ENCODE assay signal across 14 cellular contexts in genomic region chr1:199079994-199080393, GRCh38.
DNase-seq lines count a peak whose midpoint lies in the region; FAIRE-seq and TF ChIP-seq lines count a peak whose summit lies in the region.
"Had no signal": no experiment of that assay in that cellular context is flagged by ENCODE, and none has a peak within 500 bp of the region (broad histone marks: within the 10 kb centered on the region; RNA-seq: fewer than 3 reads in every experiment).

No MANE protein-coding gene starts in this region.

- H3K36me3 ChIP-seq in KMS-11 (ENCODE audit: insufficient read depth) = no peaks in the 10 kb centered on the region
- H3K36me3 ChIP-seq in tibial artery = no peaks in the 10 kb centered on the region
- H3K36me3 ChIP-seq: HAP-1 had no signal

- no peaks in the 10 kb centered on the region for H3K79me2 ChIP-seq in KMS-11 (ENCODE audit: insufficient read depth, low read depth)

- peak overlapping the region; percentile 66; the same call in 1 of the 2 replicates for H3K27ac ChIP-seq in KMS-11
- H3K27ac ChIP-seq in dorsolateral prefrontal cortex = peak overlapping the region in 58 of 59 donors; percentile 18 to 99 (median 93)
- H3K27ac ChIP-seq in temporal lobe (ENCODE audit: low read depth, low read length) = peak overlapping the region; percentile 87
- H3K27ac ChIP-seq in tibial artery = no peak overlapping the region
- H3K27ac ChIP-seq: HL-60 had no signal

- TF ChIP-seq CTCF in KMS-11 (conservative IDR thresholded peaks at IDR 0.05; ENCODE audit: low read depth, low read length) (no peak), dorsolateral prefrontal cortex (IDR thresholded peaks at IDR 0.05 in 54 of 56, conservative IDR thresholded peaks at IDR 0.05 in 2 of 56; ENCODE audit: low read depth in 1 of 56, partially characterized antibody in 56 of 56) (no peak), tibial artery (IDR thresholded peaks at IDR 0.05) (no peak), CD14-positive monocyte (IDR thresholded peaks at IDR 0.05) (no peak)

- H4K20me1 ChIP-seq in KMS-11 (ENCODE audit: insufficient read depth) = no peaks in the 10 kb centered on the region

- no peak overlapping the region for H3K4me3 Mint-ChIP-seq in CD14-positive monocyte
- H3K4me3 Mint-ChIP-seq: CD8-positive, alpha-beta memory T cell had no signal

- peak overlapping the region; percentile 75 for H3K4me2 ChIP-seq in KMS-11

- H3K4me3 ChIP-seq in KMS-11 (IDR thresholded peaks at IDR 0.05; ENCODE audit: insufficient read depth, low read depth, low read length) (peak overlapping the region; percentile 63), dorsolateral prefrontal cortex (peak overlapping the region in 8 of 59 donors; percentile 4 to 50 (median 19)), tibial artery (no peak overlapping the region)
- H3K4me3 ChIP-seq: HAP-1 had no signal

- H3K4me1 ChIP-seq in KMS-11 (ENCODE audit: low read depth, poor library complexity, severe bottlenecking) = peaks cover 76% of the 10 kb centered on the region
- H3K4me1 ChIP-seq in tibial artery = no peaks in the 10 kb centered on the region
- H3K4me1 ChIP-seq: Caco-2, HAP-1 had no signal

- H3K4me1 Mint-ChIP-seq in CD14-positive monocyte = no peaks in the 10 kb centered on the region
- H3K4me1 Mint-ChIP-seq: CD8-positive, alpha-beta memory T cell had no signal

- no peak overlapping the region for H3K27ac Mint-ChIP-seq in CD14-positive monocyte
- H3K27ac Mint-ChIP-seq: CD8-positive, alpha-beta memory T cell had no signal

- no peaks in the 10 kb centered on the region for H3K9me3 ChIP-seq in tibial artery
- H3K9me3 ChIP-seq: Caco-2, HAP-1 had no signal

- DNase-seq in dorsolateral prefrontal cortex (no peak), DMS79 (lab: John Stamatoyannopoulos, UW) (no peak), tibial artery (no peak), CD14-positive monocyte (ENCODE audit: low spot score) (no peak)
- DNase-seq: Caco-2; CD8-positive, alpha-beta memory T cell; GF-D8 had no signal

- H3K27me3 Mint-ChIP-seq in CD14-positive monocyte (ENCODE audit: low read depth in 3 of 3) = no peaks in the 10 kb centered on the region
- H3K27me3 Mint-ChIP-seq: CD8-positive, alpha-beta memory T cell had no signal

- H3K27me3 ChIP-seq in KMS-11 (ENCODE audit: insufficient read depth, low read depth) (no peaks in the 10 kb centered on the region), dorsolateral prefrontal cortex (no peaks in the 10 kb centered on the region), tibial artery (no peaks in the 10 kb centered on the region)

- peaks cover 0 to 2% of the 10 kb centered on the region in 2 donors for H3K36me3 Mint-ChIP-seq in CD14-positive monocyte
- H3K36me3 Mint-ChIP-seq: CD8-positive, alpha-beta memory T cell had no signal

- H3K9ac ChIP-seq in KMS-11 = peak overlapping the region; percentile 25; the same call in 1 of the 2 replicates

- H2AFZ ChIP-seq in KMS-11 (ENCODE audit: low read depth) = peak overlapping the region; percentile 35; the same call in 1 of the 2 replicates

- peaks cover 0 to 3% (median 0%) of the 10 kb centered on the region in 7 donors for H3K9me3 Mint-ChIP-seq in CD14-positive monocyte
- H3K9me3 Mint-ChIP-seq: CD8-positive, alpha-beta memory T cell had no signal

- intact Hi-C loops in dorsolateral prefrontal cortex (cut with DNase I) (loop anchor here in 1 of 2 donors (2.0 kb wide), 1 partner anchor 143 kb away; no protein-coding TSS in a partner anchor), tibial artery (cut with DNase I; ENCODE audit: low total_unique reads) (no loop called here), CD14-positive monocyte (cut with micrococcal nuclease) (no loop called here)

- FAIRE-seq in TTC549 (lab: Jason Lieb, UNC) = peak; percentile 50
- FAIRE-seq: A204.1, H1 had no signal

Comparison
In these comparisons a context has a peak if more than half of its experiments do, and no peak if none do; other contexts are left out.
1. H3K27ac ChIP-seq: peak in KMS-11 (single experiment), dorsolateral prefrontal cortex (58 of 59) and temporal lobe (single experiment); none in tibial artery (0 of 2).